Comparison of ENCODE assay signal across 25 cellular contexts in genomic region chr12:125214289-125214688, GRCh38. TPM values are rescaled to one million over a fixed set of nuclear protein-coding genes. Genes with fewer than 3 reads are reported as not detected.
"Had no signal": no experiment of that assay in that cellular context is flagged by ENCODE, and none has a peak within 500 bp of the region (broad histone marks: within the 10 kb centered on the region; RNA-seq: fewer than 3 reads in every experiment).

No MANE protein-coding gene starts in this region.

- H3K27me3 ChIP-seq: dorsolateral prefrontal cortex had no signal

- H3K9me3 Mint-ChIP-seq: mesothelial cell of epicardium; naive thymus-derived CD8-positive, alpha-beta T cell had no signal

- H3K4me3 ChIP-seq: coronary artery, dorsolateral prefrontal cortex, esophagus muscularis mucosa, gastrocnemius medialis, heart right ventricle, left lung, lower lobe of right lung, mucosa of descending colon had no signal

- H3K36me3 ChIP-seq: esophagus muscularis mucosa, gastrocnemius medialis, heart right ventricle, left lung, lower lobe of right lung had no signal

- ATAC-seq: gastrocnemius medialis; heart right ventricle; left cardiac atrium; left lung; left ventricle myocardium superior; lower lobe of right lung; mucosa of descending colon; naive thymus-derived CD8-positive, alpha-beta T cell had no signal

- H3K36me3 Mint-ChIP-seq: mesothelial cell of epicardium; naive B cell; naive thymus-derived CD8-positive, alpha-beta T cell had no signal

- H3K4me3 Mint-ChIP-seq: mesothelial cell of epicardium; naive B cell; naive thymus-derived CD8-positive, alpha-beta T cell had no signal

- H3K9me3 ChIP-seq: gastrocnemius medialis, left lung, lower lobe of right lung, mucosa of descending colon had no signal

- FAIRE-seq: endothelial cell of umbilical vein, islet of Langerhans, keratinocyte had no signal

- H3K4me1 Mint-ChIP-seq: mesothelial cell of epicardium; naive B cell; naive thymus-derived CD8-positive, alpha-beta T cell had no signal

- DNase-seq: dermis blood vessel endothelial cell; dorsolateral prefrontal cortex; effector CD4-positive, alpha-beta T cell; effector memory CD4-positive, alpha-beta T cell; foreskin melanocyte; gastrocnemius medialis; glutamatergic neuron; head of caudate nucleus; heart right ventricle; hippocampal formation; left cardiac atrium; left lung; left ventricle myocardium superior; lower lobe of right lung; mesenchymal stem cell; mucosa of descending colon; naive B cell; naive thymus-derived CD8-positive, alpha-beta T cell had no signal

- H3K27ac Mint-ChIP-seq: mesothelial cell of epicardium; naive thymus-derived CD8-positive, alpha-beta T cell had no signal

- H3K4me1 ChIP-seq: esophagus muscularis mucosa, gastrocnemius medialis, heart right ventricle, left lung, lower lobe of right lung had no signal

- H3K27ac ChIP-seq: coronary artery, esophagus muscularis mucosa, gastrocnemius medialis, heart right ventricle, left lung, lower lobe of right lung had no signal

RNA-seq across cellular contexts. Expression of gene TMEM132B, which starts 28.1 kb away (rescaled TPM):
- total RNA-seq: epithelial cell of proximal tubule; naive thymus-derived CD8-positive, alpha-beta T cell had no signal
- polyA plus RNA-seq: naive thymus-derived CD8-positive, alpha-beta T cell had no signal
